11 cellular contexts compared by ENCODE assay signal in genomic region chr17:45022288-45022648, GRCh38. TPM values are rescaled to one million over a fixed set of nuclear protein-coding genes. Genes with fewer than 3 reads are reported as not detected.
DNase-seq lines count a peak whose midpoint lies in the region; ATAC-seq and TF ChIP-seq lines count a peak whose summit lies in the region.
"Had no signal": no experiment of that assay in that cellular context is flagged by ENCODE, and none has a peak within 500 bp of the region (broad histone marks: within the 10 kb centered on the region; RNA-seq: fewer than 3 reads in every experiment).

No MANE protein-coding gene starts in this region.

- intact Hi-C loops in Panc1 (cut with micrococcal nuclease; ENCODE audit: unreplicated experiment) = loop anchor here (1.0 kb wide), 1 partner anchor 102 kb away; no protein-coding TSS in a partner anchor
- intact Hi-C loops in sigmoid colon (cut with DNase I) = loop anchor here (1.0 to 2.0 kb wide), 4 partner anchors 23 to 102 kb away; no protein-coding TSS in a partner anchor

- no peak for TF ChIP-seq EP300 in sigmoid colon (IDR thresholded peaks at IDR 0.05)

- H2AFZ ChIP-seq in DND-41 (ENCODE audit: low read depth, low read length) (no peak overlapping the region), fibroblast of lung (ENCODE audit: low read length) (no peak overlapping the region)

- 48 to 67% methylated on average over 8 of the region's 8 CpGs for WGBS in sigmoid colon, 2 donors

- DNase-seq in DND-41 = no peak
- no peak for DNase-seq in Panc1 (ENCODE audit: low read depth, low spot score)
- no peak for DNase-seq in fibroblast of lung (ENCODE audit: low read depth in 2 of 2)
- DNase-seq in sigmoid colon = no peak
- DNase-seq in SKM-1 (lab: John Stamatoyannopoulos, UW; ENCODE audit: unreplicated experiment) = no peak
- DNase-seq in AG20443 (ENCODE audit: low spot score) = no peak
- no peak for DNase-seq in SKM-1 treated with dmso at 0.1 percent for 144 hours (lab: John Stamatoyannopoulos, UW; ENCODE audit: unreplicated experiment)

- no peaks in the 10 kb centered on the region for H3K9me3 ChIP-seq in DND-41 (ENCODE audit: insufficient read depth, low read length, severe bottlenecking)
- no peaks in the 10 kb centered on the region for H3K9me3 ChIP-seq in Panc1 (ENCODE audit: control insufficient read depth, insufficient read depth, low read depth, low read length)
- H3K9me3 ChIP-seq in fibroblast of lung (ENCODE audit: control insufficient read depth, insufficient read depth, low read depth, low read length) = no peaks in the 10 kb centered on the region
- H3K9me3 ChIP-seq in sigmoid colon = no peaks in the 10 kb centered on the region
- H3K9me3 ChIP-seq: upper lobe of right lung had no signal

- H3K4me2 ChIP-seq in DND-41 (ENCODE audit: insufficient read depth, low read length) = peak overlapping the region; percentile 35
- peak overlapping the region; percentile 37 for H3K4me2 ChIP-seq in fibroblast of lung (ENCODE audit: extremely low read depth, insufficient read depth, low read length)

- H3K79me2 ChIP-seq in DND-41 (ENCODE audit: insufficient read depth, low read length) (no peaks in the 10 kb centered on the region), fibroblast of lung (ENCODE audit: control insufficient read depth, insufficient read depth, low read length) (no peaks in the 10 kb centered on the region)

- in situ Hi-C loops in Panc1 (cut with HindIII; ENCODE audit: low pct_unique_long_range_greater_than_20kb, low sequenced_read_pairs) = no loop called here

- 0 out of 2 replicates have a peak, but pooled peaks cover 6% of the 10 kb centered on the region for H4K20me1 ChIP-seq in DND-41 (ENCODE audit: insufficient read depth, low read length)
- H4K20me1 ChIP-seq in fibroblast of lung (ENCODE audit: control insufficient read depth, extremely low read depth, insufficient read depth, low read length) = no peaks in the 10 kb centered on the region

- H3K9ac ChIP-seq in DND-41 (ENCODE audit: low read depth, low read length) (peak overlapping the region; percentile 25; the same call in 1 of the 2 replicates), fibroblast of lung (ENCODE audit: insufficient read depth, low read length) (no peak overlapping the region)

- POLR2A ChIA-PET in Panc1 (lab: Charles Lee) = no interaction called here

- no peak overlapping the region for H3K4me3 ChIP-seq in DND-41 (ENCODE audit: low read depth in 1 of 2, low read length in 2 of 2)
- H3K4me3 ChIP-seq in Panc1 (ENCODE audit: low read depth in 2 of 2, low read length in 2 of 2) = no peak overlapping the region
- no peak overlapping the region for H3K4me3 ChIP-seq in fibroblast of lung (replicated peaks in 1 of 4; ENCODE audit: control extremely low read depth in 1 of 4, insufficient read depth in 1 of 4, low read depth in 3 of 4, low read length in 4 of 4)
- peak overlapping the region in 3 of 4 donors; percentile 35 to 49 (median 42) for H3K4me3 ChIP-seq in sigmoid colon
- H3K4me3 ChIP-seq: lung had no signal

- no peak overlapping the region for H3K27ac ChIP-seq in DND-41 (ENCODE audit: low read length)
- no peak overlapping the region for H3K27ac ChIP-seq in Panc1 (ENCODE audit: low read length)
- no peak overlapping the region for H3K27ac ChIP-seq in fibroblast of lung (ENCODE audit: insufficient read depth, low read length)
- H3K27ac ChIP-seq in sigmoid colon = peak overlapping the region; percentile 82 to 89 (median 83)

- H3K4me1 ChIP-seq in DND-41 (ENCODE audit: insufficient read depth, low read length) = peaks cover 29% of the 10 kb centered on the region
- H3K4me1 ChIP-seq in Panc1 (ENCODE audit: control insufficient read depth, insufficient read depth, low read length) = peaks cover 19% of the 10 kb centered on the region
- H3K4me1 ChIP-seq in fibroblast of lung (ENCODE audit: control insufficient read depth, extremely low read depth, insufficient read depth, low read length) = peaks cover 14% of the 10 kb centered on the region
- H3K4me1 ChIP-seq in sigmoid colon = peaks cover 5 to 47% (median 41%) of the 10 kb centered on the region in 4 donors

- H3K36me3 ChIP-seq in DND-41 (ENCODE audit: insufficient read depth, low read length) (peaks cover 35% of the 10 kb centered on the region), Panc1 (ENCODE audit: control insufficient read depth, insufficient read depth, low read length) (no peaks in the 10 kb centered on the region), fibroblast of lung (ENCODE audit: control insufficient read depth, insufficient read depth, low read length) (peaks cover 9% of the 10 kb centered on the region), sigmoid colon (peaks cover 0 to 19% (median 2%) of the 10 kb centered on the region in 4 donors)
- H3K36me3 ChIP-seq: upper lobe of right lung had no signal

- TF ChIP-seq POLR2A in sigmoid colon (IDR thresholded peaks at IDR 0.05) = no peak

- ATAC-seq in DND-41 (ENCODE audit: insufficient read depth, low read depth) = no peak
- ATAC-seq in Panc1 = peak; percentile 43
- no peak for ATAC-seq in HG02798 (IDR thresholded peaks at IDR 0.05; ENCODE audit: poor library complexity, unreplicated experiment)

- TF ChIP-seq CTCF in DND-41 (IDR thresholded peaks at IDR 0.05; ENCODE audit: borderline replicate concordance, extremely low read depth, low read length, poor library complexity, severe bottlenecking) = no peak
- no peak; the same call in 1 of the 2 replicates for TF ChIP-seq CTCF in Panc1 (IDR thresholded peaks at IDR 0.05)
- TF ChIP-seq CTCF in fibroblast of lung (conservative IDR thresholded peaks at IDR 0.05 in 1 of 2, IDR thresholded peaks at IDR 0.05 in 1 of 2; ENCODE audit: low read depth in 1 of 2, low read length in 2 of 2) = peak in 1 of 2 donors; percentile 8
- peak in 1 of 4 experiments; percentile 38 for TF ChIP-seq CTCF in sigmoid colon (IDR thresholded peaks at IDR 0.05)

- BruUV-seq in Panc1 (replicated peaks; lab: Mats Ljungman, UMichigan) = no TSS peak

- peaks cover 5% of the 10 kb centered on the region for H3K27me3 ChIP-seq in DND-41 (ENCODE audit: insufficient read depth, low read length, poor library complexity)
- H3K27me3 ChIP-seq in Panc1 (ENCODE audit: control insufficient read depth, insufficient read depth, low read length) = no peaks in the 10 kb centered on the region
- H3K27me3 ChIP-seq in fibroblast of lung (ENCODE audit: control insufficient read depth, insufficient read depth, low read length) = no peaks in the 10 kb centered on the region
- H3K27me3 ChIP-seq in sigmoid colon = no peaks in the 10 kb centered on the region

- CTCF ChIA-PET in Panc1 (lab: Charles Lee) = interaction anchor here (0.5 to 3.5 kb wide), 4 partner anchors 102 to 236 kb away, joined by 3 to 15 read pairs (median 3); no protein-coding TSS in a partner anchor

RNA-seq across cellular contexts. Expression of gene DCAKD, which starts 29.2 kb away (rescaled TPM):
- total RNA-seq in Panc1 (2021; ENCODE audit: unreplicated experiment) (24.3 TPM), fibroblast of lung (39.8 and 41.5 TPM in 2 replicates), sigmoid colon (10 to 100 TPM; 25.2 to 46.0 (median 31.9) TPM)
- 31.4 TPM for polyA plus RNA-seq in Panc1 (2012; ENCODE audit: insufficient read length)
- polyA plus RNA-seq in fibroblast of lung (21.8 TPM in 2 replicates), sigmoid colon (10 to 100 TPM in 1 of 3 donors, 1 to 10 TPM in 2; 5.1 to 14.7 (median 7.8) TPM)
- 26.3 and 28.3 TPM in 2 replicates for polyA plus RNA-seq in fibroblast of lung (2012)
- 85.1 and 89.3 TPM in 2 replicates for polyA minus RNA-seq in fibroblast of lung (ENCODE audit: low replicate concordance)

RNA-seq across cellular contexts. Expression of gene NMT1, which starts 38.8 kb away (rescaled TPM):
- total RNA-seq in Panc1 (2021; ENCODE audit: unreplicated experiment) (105 TPM), fibroblast of lung (73.2 and 124 TPM in 2 replicates), sigmoid colon (10 to 100 TPM; 41.0 to 59.2 (median 55.6) TPM)
- polyA plus RNA-seq in Panc1 (2012; ENCODE audit: insufficient read length) = 141 TPM
- polyA plus RNA-seq in fibroblast of lung (46.2 and 57.1 TPM in 2 replicates), sigmoid colon (10 to 100 TPM; 13.2 to 38.4 (median 15.3) TPM)
- 104 and 130 TPM in 2 replicates for polyA plus RNA-seq in fibroblast of lung (2012)
- polyA minus RNA-seq in fibroblast of lung (ENCODE audit: low replicate concordance) = 67.8 and 173 TPM in 2 replicates

RNA-seq across cellular contexts. Expression of gene C1QL1, which starts 54.2 kb away (rescaled TPM):
- 9.5 TPM for total RNA-seq in Panc1 (2021; ENCODE audit: unreplicated experiment)
- 18.2 TPM for polyA plus RNA-seq in Panc1 (2012; ENCODE audit: insufficient read length)
- total RNA-seq in fibroblast of lung = 1.3 and 1.8 TPM in 2 replicates
- 0.53 and 1.0 TPM in 2 replicates for polyA plus RNA-seq in fibroblast of lung
- polyA plus RNA-seq in fibroblast of lung (2012) = 0.83 and 2.4 TPM in 2 replicates
- polyA minus RNA-seq in fibroblast of lung (ENCODE audit: low replicate concordance) = 0.19 and 0.79 TPM in 2 replicates
- total RNA-seq in sigmoid colon = 1 to 10 TPM in 2 of 4 donors, under 1 TPM in 2; 0.41 to 4.3 (median 1.3) TPM
- polyA plus RNA-seq in sigmoid colon = 1 to 10 TPM in 2 of 3 donors, not detected in 1; 1.4 to 2.0 TPM
- total RNA-seq: activated B cell treated with CpG ODN at 0.5 μM for 24 hours had no signal

Comparison
In these comparisons a context has a peak if more than half of its experiments do, and no peak if none do; other contexts are left out.
1. H3K27ac ChIP-seq: peak in sigmoid colon (4 of 4); none in DND-41 (single experiment), Panc1 (single experiment) and fibroblast of lung (single experiment).
2. H3K4me3 ChIP-seq: peak in sigmoid colon (3 of 4); none in DND-41 (0 of 2), Panc1 (0 of 2) and fibroblast of lung (0 of 4).